ENCODE assay signal across 8 cellular contexts in genomic region chr2:172084734-172085459, GRCh38. TPM values are rescaled to one million over a fixed set of nuclear protein-coding genes. Genes with fewer than 3 reads are reported as not detected.
DNase-seq lines count a peak whose midpoint lies in the region; ATAC-seq lines count a peak whose summit lies in the region.

No MANE protein-coding gene starts in this region.

- POLR2A ChIA-PET in naive thymus-derived CD4-positive, alpha-beta T cell (lab: Charles Lee): interaction anchor here (0.6 to 0.8 kb wide), 2 partner anchors 321 to 1159 kb away, joined by 3 read pairs; no protein-coding TSS in a partner anchor

- H3K9me3 ChIP-seq in naive thymus-derived CD4-positive, alpha-beta T cell (ENCODE audit: control insufficient read depth in 2 of 3, low read length in 3 of 3): peaks cover 0 to 9% (median 0%) of the 10 kb centered on the region in 3 experiments
- H3K9me3 ChIP-seq in aorta (ENCODE audit: control insufficient read depth, low read length): no peaks in the 10 kb centered on the region

- peaks cover 0 to 64% (median 10%) of the 10 kb centered on the region in 11 donors for H3K9me3 Mint-ChIP-seq in naive thymus-derived CD4-positive, alpha-beta T cell

- H3K36me3 ChIP-seq in naive thymus-derived CD4-positive, alpha-beta T cell (ENCODE audit: control insufficient read depth in 2 of 3, insufficient read depth in 3 of 3, low read length in 3 of 3): no peaks in the 10 kb centered on the region
- no peaks in the 10 kb centered on the region for H3K36me3 ChIP-seq in aorta (ENCODE audit: control insufficient read depth in 1 of 2, insufficient read depth in 2 of 2, low read length in 1 of 2)

- peaks cover 80 to 98% (median 88%) of the 10 kb centered on the region in 5 donors for H3K27me3 Mint-ChIP-seq in naive thymus-derived CD4-positive, alpha-beta T cell

- H3K4me3 Mint-ChIP-seq in naive thymus-derived CD4-positive, alpha-beta T cell: peak overlapping the region; percentile 70 to 85 (median 78)

- ATAC-seq in GM19452 (IDR thresholded peaks at IDR 0.05; ENCODE audit: unreplicated experiment) (peak; percentile 85), HG03460 (IDR thresholded peaks at IDR 0.05; ENCODE audit: unreplicated experiment) (peak; percentile 78), aorta (ENCODE audit: low FRiP score) (peak; percentile 71)
- ATAC-seq in naive thymus-derived CD4-positive, alpha-beta T cell: peak; percentile 81

- H3K36me3 Mint-ChIP-seq in naive thymus-derived CD4-positive, alpha-beta T cell: peaks cover 0 to 20% (median 0%) of the 10 kb centered on the region in 5 donors

- peak overlapping the region; percentile 15 for H3K4me3 ChIP-seq in naive thymus-derived CD4-positive, alpha-beta T cell (ENCODE audit: low read length)
- H3K4me3 ChIP-seq in aorta (ENCODE audit: low read length in 2 of 2): peak overlapping the region; percentile 2 to 41

- peak overlapping the region in 8 of 9 donors; percentile 14 to 91 (median 84) for H3K27ac Mint-ChIP-seq in naive thymus-derived CD4-positive, alpha-beta T cell

- intact Hi-C loops in naive thymus-derived CD4-positive, alpha-beta T cell (cut with micrococcal nuclease): loop anchor here (1.0 to 10.0 kb wide), 4 partner anchors 17 to 1370 kb away; partner anchors contain the start of genes DLX2 (in 1 of the 2), GAD1 (in 1 of the 2) and SP5 (in 1 of the 2)
- intact Hi-C loops in aorta (cut with DNase I): no loop called here

- H3K27me3 ChIP-seq in naive thymus-derived CD4-positive, alpha-beta T cell (ENCODE audit: control insufficient read depth in 2 of 2, insufficient read depth in 2 of 2, low read length in 2 of 2): peaks cover 81 to 96% of the 10 kb centered on the region in 2 donors
- peaks cover 0 to 3% of the 10 kb centered on the region in 2 donors for H3K27me3 ChIP-seq in aorta (ENCODE audit: control insufficient read depth in 1 of 2, insufficient read depth in 2 of 2, low read length in 1 of 2)

- 1% methylated on average over 63 to 74 of the region's 74 CpGs for WGBS in aorta, 2 donors

- no peak overlapping the region for H3K27ac ChIP-seq in naive thymus-derived CD4-positive, alpha-beta T cell (ENCODE audit: low read depth, low read length)
- no peak overlapping the region for H3K27ac ChIP-seq in aorta (ENCODE audit: low read depth in 1 of 2, low read length in 2 of 2)

- peaks cover 36 to 74% (median 58%) of the 10 kb centered on the region in 7 donors for H3K4me1 Mint-ChIP-seq in naive thymus-derived CD4-positive, alpha-beta T cell

- peak; percentile 88 for DNase-seq in DMS79 (lab: John Stamatoyannopoulos, UW)
- DNase-seq in NCI-H69 (lab: John Stamatoyannopoulos, UW): peak; percentile 91
- DNase-seq in activated CD8-positive, alpha-beta memory T cell treated with anti-CD3 and anti-CD28 coated beads, Interleukin-2, amount 50 U/mL, for 48 hours: peak; percentile 78
- peak; percentile 99 for DNase-seq in fibroblast of peridontal ligament (ENCODE audit: extremely low read depth)
- peak in 5 of 9 donors; percentile 37 to 57 (median 52) for DNase-seq in naive thymus-derived CD4-positive, alpha-beta T cell
- DNase-seq in aorta: peak; percentile 87 to 91

- CTCF ChIA-PET in naive thymus-derived CD4-positive, alpha-beta T cell (lab: Charles Lee): interaction anchor here (0.8 kb wide), 1 partner anchor 377 kb away, joined by 4 read pairs; no protein-coding TSS in a partner anchor

- peaks cover 50 to 51% of the 10 kb centered on the region in 2 donors for H3K4me1 ChIP-seq in naive thymus-derived CD4-positive, alpha-beta T cell (ENCODE audit: control insufficient read depth in 2 of 2, insufficient read depth in 2 of 2, low read length in 2 of 2)
- H3K4me1 ChIP-seq in aorta (ENCODE audit: control insufficient read depth in 1 of 2, insufficient read depth in 2 of 2, low read length in 2 of 2): no peaks in the 10 kb centered on the region

RNA-seq across cellular contexts. Expression of gene DLX1, which starts 0.4 kb away (rescaled TPM):
- not detected for total RNA-seq in naive thymus-derived CD4-positive, alpha-beta T cell
- polyA plus RNA-seq in naive thymus-derived CD4-positive, alpha-beta T cell: not detected
- under 1 TPM in 1 of 2 donors, not detected in 1; 0.51 TPM for total RNA-seq in aorta
- under 1 TPM; 0.18 to 0.38 TPM for polyA plus RNA-seq in aorta

RNA-seq across cellular contexts. Expression of gene DLX2, which starts 17.8 kb away (rescaled TPM):
- under 1 TPM in 2 of 5 experiments, not detected in 3; 0.16 to 0.34 TPM for total RNA-seq in naive thymus-derived CD4-positive, alpha-beta T cell
- polyA plus RNA-seq in naive thymus-derived CD4-positive, alpha-beta T cell: not detected
- total RNA-seq in aorta: not detected
- polyA plus RNA-seq in aorta: under 1 TPM in 1 of 2 donors, not detected in 1; 0.50 TPM

Comparison
In these comparisons a context has a peak if more than half of its experiments do, and no peak if none do; other contexts are left out.
1. intact Hi-C loops: an anchor here in naive thymus-derived CD4-positive, alpha-beta T cell (1.0 to 10.0 kb wide); none called in aorta.